In the genomic region with DNA sequence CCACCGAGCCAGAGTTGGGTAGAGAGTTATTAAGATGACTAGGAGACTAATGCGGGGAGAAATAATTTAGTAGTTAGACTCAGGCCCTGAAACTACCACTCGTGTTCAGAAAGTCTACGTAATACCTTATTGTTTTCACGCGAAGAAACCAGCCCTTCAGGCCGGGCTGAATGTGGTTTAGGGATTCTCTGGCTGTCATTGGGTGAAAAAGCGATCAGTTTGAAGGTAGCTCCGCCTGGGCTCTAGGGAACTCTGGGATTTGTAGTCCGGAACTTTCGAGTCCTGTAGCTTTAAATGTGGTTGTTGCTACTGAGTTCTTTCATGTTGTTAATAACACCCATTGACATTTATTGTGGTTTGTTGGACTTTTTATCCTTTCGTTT, we compare ENCODE assay signal across 8 cellular contexts. TPM values are rescaled to one million over a fixed set of nuclear protein-coding genes. Genes with fewer than 3 reads are reported as not detected.
A peak's percentile ranks its signal among the peaks of the same experiment; 100 is the strongest.
DNase-seq lines count a peak whose midpoint lies in the region; ATAC-seq and TF ChIP-seq lines count a peak whose summit lies in the region.

No MANE protein-coding gene starts in this region.

- peaks cover 29% of the 10 kb centered on the region for H3K4me1 Mint-ChIP-seq in activated B cell treated with CpG ODN at 0.5 μM for 24 hours

- TF ChIP-seq CTCF in AG04450 (IDR thresholded peaks at IDR 0.05; ENCODE audit: low read depth, low read length), result no peak
- no peak for TF ChIP-seq CTCF in activated B cell treated with CpG ODN at 0.5 μM for 24 hours (IDR thresholded peaks at IDR 0.05)
- TF ChIP-seq CTCF in choroid plexus epithelial cell (conservative IDR thresholded peaks at IDR 0.05; ENCODE audit: low read depth, low read length), result no peak

- peak overlapping the region; percentile 98 for H3K27ac Mint-ChIP-seq in activated B cell treated with CpG ODN at 0.5 μM for 24 hours

- POLR2A ChIA-PET in AG04450 (lab: Yijun Ruan, JAX), result interaction anchor here (0.6 to 1.4 kb wide), 2 partner anchors 79 to 99 kb away, joined by 4 to 8 read pairs; a partner anchor contains a TSS
- POLR2A ChIA-PET in activated B cell treated with CpG ODN at 0.5 μM for 24 hours (lab: Charles Lee), result interaction anchor here (0.5 to 4.0 kb wide), 20 partner anchors 9 to 863 kb away, joined by 3 to 47 read pairs (median 4); a partner anchor contains a TSS

- H3K4me3 ChIP-seq in AG04450 (ENCODE audit: low read depth, low read length) (peak overlapping the region; percentile 75), choroid plexus epithelial cell (ENCODE audit: low read depth, low read length) (peak overlapping the region; percentile 74)

- H3K27me3 Mint-ChIP-seq in activated B cell treated with CpG ODN at 0.5 μM for 24 hours, result no peaks in the 10 kb centered on the region

- H3K9me3 Mint-ChIP-seq in activated B cell treated with CpG ODN at 0.5 μM for 24 hours, result no peaks in the 10 kb centered on the region

- ATAC-seq in GM18909 (IDR thresholded peaks at IDR 0.05; ENCODE audit: poor library complexity, unreplicated experiment) (peak; percentile 65), HG03196 (IDR thresholded peaks at IDR 0.05; ENCODE audit: unreplicated experiment) (peak; percentile 65), activated B cell treated with CpG ODN at 0.5 μM for 24 hours (ENCODE audit: low read depth) (peak; percentile 63)

- peaks cover 34% of the 10 kb centered on the region for H3K36me3 Mint-ChIP-seq in activated B cell treated with CpG ODN at 0.5 μM for 24 hours (ENCODE audit: low read depth)

- H3K9me3 ChIP-seq in AG04450 (ENCODE audit: control insufficient read depth, insufficient read depth, low read length), result no peaks in the 10 kb centered on the region; the same call in 1 of the 2 replicates

- DNase-seq in AG04450 (ENCODE audit: low read depth, low spot score), result peak; percentile 87
- DNase-seq in NCI-H226, result peak; percentile 86
- DNase-seq in activated B cell treated with CpG ODN at 0.5 μM for 24 hours, result no peak
- peak; percentile 98 for DNase-seq in choroid plexus epithelial cell (ENCODE audit: low read depth)
- peak; percentile 98 for DNase-seq in kidney glomerular epithelial cell (lab: John Stamatoyannopoulos, UW)
- DNase-seq in stimulated activated CD4-positive, alpha-beta T cell treated with anti-CD3 and anti-CD28 coated beads, Interleukin-1b, Interleukin-23, amount 100 ng/mL, for 1 hour (ENCODE audit: low read depth in 2 of 2), result peak; percentile 42

- intact Hi-C loops in activated B cell treated with CpG ODN at 0.5 μM for 24 hours (cut with micrococcal nuclease), result loop anchor here (1.0 to 5.0 kb wide), 6 partner anchors 86 to 1770 kb away; a partner anchor contains a TSS

- H3K27ac ChIP-seq in AG04450 (ENCODE audit: low read depth, low read length), result peak overlapping the region; percentile 91

- H3K4me3 Mint-ChIP-seq in activated B cell treated with CpG ODN at 0.5 μM for 24 hours, result peak overlapping the region; percentile 92

- H3K27me3 ChIP-seq in AG04450 (ENCODE audit: control insufficient read depth, insufficient read depth, low read length), result no peaks in the 10 kb centered on the region

- CTCF ChIA-PET in AG04450 (lab: Charles Lee), result interaction anchor here (0.6 to 6.5 kb wide), 8 partner anchors 9 to 253 kb away, joined by 3 to 28 read pairs (median 6); no protein-coding TSS in a partner anchor
- CTCF ChIA-PET in activated B cell treated with CpG ODN at 0.5 μM for 24 hours (lab: Charles Lee), result interaction anchor here (0.8 to 4.6 kb wide), 6 partner anchors 9 to 254 kb away, joined by 3 to 26 read pairs (median 4); no protein-coding TSS in a partner anchor

RNA-seq across cellular contexts. Expression of a gene that starts 0.5 kb away (rescaled TPM):
- polyA plus RNA-seq in AG04450 (2011; rRNA removed), result 6.1 and 9.4 TPM in 2 replicates
- polyA minus RNA-seq in AG04450 (2011; rRNA and poly(A)+ RNA removed), result 6.1 and 11.5 TPM in 2 replicates
- total RNA-seq in activated B cell treated with CpG ODN at 0.5 μM for 24 hours, result 21.9 and 24.4 TPM in 2 replicates
